In genomic region chr1:9112961-9113880, GRCh38 we compare ENCODE assay signal across 16 cellular contexts. TPM values are rescaled to one million over a fixed set of nuclear protein-coding genes. Genes with fewer than 3 reads are reported as not detected.
DNase-seq lines count a peak whose midpoint lies in the region; ATAC-seq, FAIRE-seq and TF ChIP-seq lines count a peak whose summit lies in the region.
"Had no signal": no experiment of that assay in that cellular context is flagged by ENCODE, and none has a peak within 500 bp of the region (broad histone marks: within the 10 kb centered on the region; RNA-seq: fewer than 3 reads in every experiment).

No MANE protein-coding gene starts in this region.

- no peak overlapping the region for H3K4me3 Mint-ChIP-seq in T-helper 2 cell treated with Interferon-gamma antibody and Interleukin-4, amounts not matched to agents 5 μg/mL and 100 μg/mL, for 36 hours
- H3K4me3 Mint-ChIP-seq: activated naive CD4-positive, alpha-beta T cell treated with anti-CD3 and anti-CD28 coated beads, Interleukin-2, amount 50 U/mL, for 24 hours; naive thymus-derived CD8-positive, alpha-beta T cell had no signal

- H3K4me1 ChIP-seq in DND-41 (ENCODE audit: insufficient read depth, low read length) = peaks cover 3% of the 10 kb centered on the region; the same call in 1 of the 2 replicates
- no peaks in the 10 kb centered on the region; a peak in 2 of 7 replicates for H3K4me1 ChIP-seq in H1 (replicated peaks in 1 of 4; ENCODE audit: control insufficient read depth in 3 of 4, insufficient read depth in 4 of 4, low read length in 3 of 4)
- H3K4me1 ChIP-seq in neuronal stem cell (ENCODE audit: control insufficient read depth in 2 of 2, insufficient read depth in 1 of 2, low read depth in 1 of 2, low read length in 2 of 2) = peaks cover 0 to 3% of the 10 kb centered on the region in 2 donors

- no peak overlapping the region for H3K18ac ChIP-seq in H1 (ENCODE audit: extremely low read depth, low read length)
- peak overlapping the region; percentile 90 for H3K18ac ChIP-seq in neuronal stem cell (ENCODE audit: low read length)

- no peak overlapping the region for H3K56ac ChIP-seq in H1 (replicated peaks; ENCODE audit: insufficient read length, low read depth, low read length)

- no peak for FAIRE-seq in H1 (lab: Jason Lieb, UNC)
- FAIRE-seq: endometrium, GM12878 had no signal

- TF ChIP-seq POLR2A in H1 (IDR thresholded peaks at IDR 0.05; ENCODE audit: control extremely low read depth in 1 of 2, low read depth in 2 of 2, low read length in 2 of 2) = no peak

- no peaks in the 10 kb centered on the region for H3K27me3 Mint-ChIP-seq in T-helper 2 cell treated with Interferon-gamma antibody and Interleukin-4, amounts not matched to agents 5 μg/mL and 100 μg/mL, for 36 hours (ENCODE audit: low read depth)
- H3K27me3 Mint-ChIP-seq: activated naive CD4-positive, alpha-beta T cell treated with anti-CD3 and anti-CD28 coated beads, Interleukin-2, amount 50 U/mL, for 24 hours; naive thymus-derived CD8-positive, alpha-beta T cell had no signal

- no peak for TF ChIP-seq CTCF in DND-41 (IDR thresholded peaks at IDR 0.05; ENCODE audit: borderline replicate concordance, extremely low read depth, low read length, poor library complexity, severe bottlenecking)
- TF ChIP-seq CTCF in H1 (IDR thresholded peaks at IDR 0.05; ENCODE audit: control extremely low read depth in 1 of 3, insufficient read depth in 1 of 3, low read depth in 1 of 3, low read length in 3 of 3) = no peak

- no peak overlapping the region for H4K5ac ChIP-seq in H1 (ENCODE audit: insufficient read length, low read depth, low read length)

- no peak for ATAC-seq in DND-41 (ENCODE audit: insufficient read depth, low read depth)
- ATAC-seq: GM12878; left lung; naive thymus-derived CD8-positive, alpha-beta T cell had no signal

- H4K91ac ChIP-seq in H1 (replicated peaks; ENCODE audit: insufficient read length, low read length) (no peak overlapping the region), neuronal stem cell (ENCODE audit: low read depth, low read length, poor library complexity) (peak overlapping the region; percentile 24)

- H3K79me1 ChIP-seq in H1 (ENCODE audit: low read depth, low read length) = no peaks in the 10 kb centered on the region
- H3K79me1 ChIP-seq in neuronal stem cell (ENCODE audit: low read depth, low read length) = no peaks in the 10 kb centered on the region

- no peaks in the 10 kb centered on the region for H3K9me3 Mint-ChIP-seq in T-helper 2 cell treated with Interferon-gamma antibody and Interleukin-4, amounts not matched to agents 5 μg/mL and 100 μg/mL, for 36 hours
- H3K9me3 Mint-ChIP-seq: activated naive CD4-positive, alpha-beta T cell treated with anti-CD3 and anti-CD28 coated beads, Interleukin-2, amount 50 U/mL, for 24 hours; naive thymus-derived CD8-positive, alpha-beta T cell had no signal

- H2BK120ac ChIP-seq in H1 (replicated peaks; ENCODE audit: low read depth, low read length) = no peak overlapping the region
- no peak overlapping the region for H2BK120ac ChIP-seq in neuronal stem cell (ENCODE audit: low read depth, low read length)

- H3K14ac ChIP-seq in H1 (ENCODE audit: insufficient read length) = no peak overlapping the region
- H3K14ac ChIP-seq in neuronal stem cell (ENCODE audit: low read length) = no peak overlapping the region

- no peaks in the 10 kb centered on the region for H3K27me3 ChIP-seq in DND-41 (ENCODE audit: insufficient read depth, low read length, poor library complexity)
- H3K27me3 ChIP-seq in H1 (replicated peaks in 1 of 4; ENCODE audit: control insufficient read depth in 3 of 4, extremely low read depth in 1 of 4, insufficient read depth in 3 of 4, low read length in 3 of 4) = no peaks in the 10 kb centered on the region
- H3K27me3 ChIP-seq in neuronal stem cell (ENCODE audit: control insufficient read depth in 3 of 3, insufficient read depth in 3 of 3, low read depth in 1 of 3, low read length in 3 of 3) = peaks cover 0 to 16% (median 0%) of the 10 kb centered on the region in 3 experiments
- H3K27me3 ChIP-seq: left lung, thyroid gland had no signal

- no peak for TF ChIP-seq RAD21 in H1 (IDR thresholded peaks at IDR 0.05 in 1 of 2, conservative IDR thresholded peaks at IDR 0.05 in 1 of 2; ENCODE audit: low read depth in 2 of 2, low read length in 2 of 2)

- WGBS in H1 (ENCODE audit: extremely low coverage in 1 of 2, insufficient coverage in 1 of 2, insufficient read length in 1 of 2, insufficient replicate concordance in 2 of 2, low coverage in 1 of 2, low lambda C conversion rate in 2 of 2, missing lambda C conversion rate in 1 of 2), 2 experiments = 86% methylated on average over 13 of the region's 13 CpGs; no CpG with 5 or more reads in 1 of the 2 experiments
- no CpG with 5 or more reads among the region's 13 CpGs for WGBS in neuronal stem cell (ENCODE audit: extremely low coverage in 2 of 2, insufficient read length in 2 of 2, insufficient replicate concordance in 1 of 2), 2 donors

- H2BK5ac ChIP-seq in H1 (ENCODE audit: low read depth, low read length) (peak overlapping the region; percentile 21; the same call in 1 of the 2 replicates), neuronal stem cell (ENCODE audit: low read length) (no peak overlapping the region)

- no peak overlapping the region for H3K4ac ChIP-seq in H1 (replicated peaks; ENCODE audit: insufficient read length, low read depth, low read length)
- H3K4ac ChIP-seq in neuronal stem cell (ENCODE audit: low read length) = peak overlapping the region; percentile 53

- H3K4me3 ChIP-seq in DND-41 (ENCODE audit: low read depth in 1 of 2, low read length in 2 of 2) (no peak overlapping the region), H1 (ENCODE audit: extremely low read depth in 1 of 4, insufficient read depth in 2 of 4, low read depth in 3 of 4, low read length in 4 of 4) (no peak overlapping the region), neuronal stem cell (ENCODE audit: low read length in 2 of 2) (peak overlapping the region in 1 of 2 donors; percentile 26)
- H3K4me3 ChIP-seq: GM12878, left lung, thyroid gland had no signal

- H3K79me2 ChIP-seq in DND-41 (ENCODE audit: insufficient read depth, low read length) = no peaks in the 10 kb centered on the region
- no peaks in the 10 kb centered on the region for H3K79me2 ChIP-seq in H1 (ENCODE audit: control insufficient read depth in 1 of 2, insufficient read depth in 2 of 2, low read length in 2 of 2)

- H3K4me2 ChIP-seq in DND-41 (ENCODE audit: insufficient read depth, low read length) (no peak overlapping the region), H1 (ENCODE audit: insufficient read depth in 1 of 2, low read depth in 2 of 2, low read length in 2 of 2) (no peak overlapping the region), neuronal stem cell (ENCODE audit: insufficient read depth, low read length, poor library complexity, severe bottlenecking) (no peak overlapping the region)

- 0 out of 2 replicates have a peak overlapping the region, but pooled peaks have one; percentile 22 for H3K27ac ChIP-seq in DND-41 (ENCODE audit: low read length)
- no peak overlapping the region for H3K27ac ChIP-seq in H1 (ENCODE audit: low read depth, low read length)
- no peak overlapping the region for H3K27ac ChIP-seq in neuronal stem cell (replicated peaks; ENCODE audit: low read length)
- H3K27ac ChIP-seq: C4-2B, left lung, thyroid gland had no signal

- H2BK20ac ChIP-seq in H1 (ENCODE audit: low read length) = no peak overlapping the region

- H3K23me2 ChIP-seq in H1 (ENCODE audit: low read depth, low read length) = no peaks in the 10 kb centered on the region

- H2AK5ac ChIP-seq in H1 (ENCODE audit: low read depth, low read length) = no peak overlapping the region
- peak overlapping the region; percentile 35 for H2AK5ac ChIP-seq in neuronal stem cell (ENCODE audit: low read depth, low read length)

- H3K23ac ChIP-seq in H1 (ENCODE audit: insufficient read length) = no peak overlapping the region
- H3K23ac ChIP-seq in neuronal stem cell (ENCODE audit: low read depth, low read length, poor library complexity) = peak overlapping the region; percentile 73

- no peaks in the 10 kb centered on the region for H4K20me1 ChIP-seq in DND-41 (ENCODE audit: insufficient read depth, low read length)
- peaks cover 0 to 4% of the 10 kb centered on the region in 2 experiments for H4K20me1 ChIP-seq in H1 (replicated peaks in 1 of 2; ENCODE audit: control insufficient read depth in 1 of 2, insufficient read depth in 2 of 2, low read length in 2 of 2)

- no peak overlapping the region for H2BK12ac ChIP-seq in H1 (ENCODE audit: low read depth, low read length)
- no peak overlapping the region for H2BK12ac ChIP-seq in neuronal stem cell (ENCODE audit: low read length)

- POLR2A ChIA-PET in H1 (lab: Charles Lee; ENCODE audit: partially characterized antibody) = no interaction called here

- TF ChIP-seq EP300 in H1 (IDR thresholded peaks at IDR 0.05; ENCODE audit: borderline replicate concordance in 1 of 2, low read depth in 2 of 2, low read length in 2 of 2) = no peak

- H3K36me3 Mint-ChIP-seq in T-helper 2 cell treated with Interferon-gamma antibody and Interleukin-4, amounts not matched to agents 5 μg/mL and 100 μg/mL, for 36 hours (ENCODE audit: low read depth) = no peaks in the 10 kb centered on the region
- H3K36me3 Mint-ChIP-seq: activated naive CD4-positive, alpha-beta T cell treated with anti-CD3 and anti-CD28 coated beads, Interleukin-2, amount 50 U/mL, for 24 hours had no signal

- no peak overlapping the region for H2AFZ ChIP-seq in DND-41 (ENCODE audit: low read depth, low read length)
- no peak overlapping the region for H2AFZ ChIP-seq in H1 (ENCODE audit: low read length)
- no peak overlapping the region for H2AFZ ChIP-seq in neuronal stem cell (ENCODE audit: low read length)

- H2BK15ac ChIP-seq in H1 (ENCODE audit: low read length) = 0 out of 2 replicates have a peak overlapping the region, but pooled peaks have one; percentile 1
- H2BK15ac ChIP-seq in neuronal stem cell (ENCODE audit: low read length) = peak overlapping the region; percentile 6

- H3K27ac Mint-ChIP-seq in T-helper 2 cell treated with Interferon-gamma antibody and Interleukin-4, amounts not matched to agents 5 μg/mL and 100 μg/mL, for 36 hours = no peak overlapping the region

- H3K4me1 Mint-ChIP-seq in T-helper 2 cell treated with Interferon-gamma antibody and Interleukin-4, amounts not matched to agents 5 μg/mL and 100 μg/mL, for 36 hours (ENCODE audit: low read depth) = peaks cover 8% of the 10 kb centered on the region
- H3K4me1 Mint-ChIP-seq: activated naive CD4-positive, alpha-beta T cell treated with anti-CD3 and anti-CD28 coated beads, Interleukin-2, amount 50 U/mL, for 24 hours had no signal

- DNase-seq in DND-41 (no peak), NCI-H345 (lab: John Stamatoyannopoulos, UW) (peak; percentile 64), H1 (ENCODE audit: low read depth in 1 of 2, low spot score in 2 of 2) (no peak), neuronal stem cell (ENCODE audit: low spot score) (no peak), AG08395 (ENCODE audit: low spot score) (no peak), epidermal melanocyte (ENCODE audit: insufficient read length, low spot score) (no peak)
- DNase-seq in T-helper 2 cell treated with Interferon-gamma antibody and Interleukin-4, amounts not matched to agents 5 μg/mL and 100 μg/mL, for 36 hours (ENCODE audit: low spot score) = no peak
- DNase-seq: central memory CD4-positive, alpha-beta T cell; left lung; naive thymus-derived CD8-positive, alpha-beta T cell; NCI-H2081 treated with DMSO at 0.1 percent for 48 hours; thyroid gland had no signal

- H3K9me3 ChIP-seq in DND-41 (ENCODE audit: insufficient read depth, low read length, severe bottlenecking) (no peaks in the 10 kb centered on the region), H1 (ENCODE audit: insufficient read depth in 2 of 2, low read depth in 1 of 2, low read length in 1 of 2) (no peaks in the 10 kb centered on the region), neuronal stem cell (replicated peaks in 1 of 2; ENCODE audit: control insufficient read depth in 2 of 2, insufficient read depth in 1 of 2, low read depth in 1 of 2, low read length in 2 of 2) (no peaks in the 10 kb centered on the region)
- H3K9me3 ChIP-seq: left lung, thyroid gland had no signal

- H4K8ac ChIP-seq in H1 (ENCODE audit: extremely low read depth, insufficient read depth, low read length) (no peak overlapping the region), neuronal stem cell (ENCODE audit: low read depth, low read length) (no peak overlapping the region)

- H3K36me3 ChIP-seq in DND-41 (ENCODE audit: insufficient read depth, low read length) (no peaks in the 10 kb centered on the region; the same call in 1 of the 2 replicates), H1 (ENCODE audit: control insufficient read depth in 2 of 4, insufficient read depth in 4 of 4, low read length in 3 of 4) (no peaks in the 10 kb centered on the region), neuronal stem cell (replicated peaks in 1 of 2; ENCODE audit: control insufficient read depth in 2 of 2, insufficient read depth in 2 of 2, low read length in 2 of 2) (no peaks in the 10 kb centered on the region)

- no peak overlapping the region for H3K9ac ChIP-seq in DND-41 (ENCODE audit: low read depth, low read length)
- H3K9ac ChIP-seq in H1 (replicated peaks in 1 of 4; ENCODE audit: extremely low read depth in 1 of 4, low read depth in 3 of 4, low read length in 3 of 4) = no peak overlapping the region
- peak overlapping the region; percentile 44 for H3K9ac ChIP-seq in neuronal stem cell (ENCODE audit: low read depth, low read length, poor library complexity)

- CTCF ChIA-PET in H1 (lab: Charles Lee; ENCODE audit: partially characterized antibody) = interaction anchor here (1.2 to 3.0 kb wide), 3 partner anchors 8 to 154 kb away, joined by 3 to 21 read pairs (median 4); no protein-coding TSS in a partner anchor

RNA-seq across cellular contexts. Expression of gene GPR157, which starts 15.7 kb away (rescaled TPM):
- 9.8 and 11.0 TPM in 2 replicates for total RNA-seq in H1 (2021; fragmentation: NEBNext Ultra II Directional; extraction: Animal tissue kit (Norgen Biotek cat#: 25700))
- 1.0 and 17.5 TPM in 2 replicates for polyA plus RNA-seq in H1 (2011; rRNA removed)
- 0.96 TPM for polyA plus RNA-seq in H1 (2011; cell fraction: cytosol; rRNA removed)
- 1.7 TPM for polyA plus RNA-seq in H1 (2011; cell fraction: nucleus; rRNA removed)
- polyA plus RNA-seq in H1 (2012, experiment 1 of 2) = 1.3 to 13.1 TPM (median 7.2 TPM) in 4 replicates
- polyA plus RNA-seq in H1 (2012, experiment 2 of 2) = 28.8 TPM
- 1.3 TPM for polyA plus RNA-seq in H1 (2013, experiment 1 of 2)
- polyA plus RNA-seq in H1 (2013, experiment 2 of 2) = 4.2 TPM
- 1.0 and 2.2 TPM in 2 replicates for polyA minus RNA-seq in H1 (2011; rRNA and poly(A)+ RNA removed)
- polyA minus RNA-seq in H1 (2011; cell fraction: cytosol; rRNA and poly(A)+ RNA removed) = 5.6 TPM
- 3.2 TPM for polyA minus RNA-seq in H1 (2011; cell fraction: nucleus; rRNA and poly(A)+ RNA removed)
- polyA plus RNA-seq in neuronal stem cell (2013, experiment 1 of 2) = 2.3 TPM
- 6.1 TPM for polyA plus RNA-seq in neuronal stem cell (2013, experiment 2 of 2)

RNA-seq across cellular contexts. Expression of gene SLC2A5, which starts 43.8 kb away (rescaled TPM):
- not detected in 2 replicates for total RNA-seq in H1 (2021; fragmentation: NEBNext Ultra II Directional; extraction: Animal tissue kit (Norgen Biotek cat#: 25700))
- 0.12 and 0.14 TPM in 2 replicates for polyA plus RNA-seq in H1 (2011; rRNA removed)
- 0.12 TPM for polyA plus RNA-seq in H1 (2011; cell fraction: cytosol; rRNA removed)
- 0.27 TPM for polyA plus RNA-seq in H1 (2011; cell fraction: nucleus; rRNA removed)
- 0.06 to 0.08 TPM (median 0.08 TPM) in 3 of 4 replicates, not detected in the other for polyA plus RNA-seq in H1 (2012, experiment 1 of 2)
- not detected for polyA plus RNA-seq in H1 (2012, experiment 2 of 2)
- polyA plus RNA-seq in H1 (2013, experiment 1 of 2) = 0.06 TPM
- polyA plus RNA-seq in H1 (2013, experiment 2 of 2) = 0.04 TPM
- 0.03 and 0.07 TPM in 2 replicates for polyA minus RNA-seq in H1 (2011; rRNA and poly(A)+ RNA removed)
- not detected for polyA minus RNA-seq in H1 (2011; cell fraction: cytosol; rRNA and poly(A)+ RNA removed)
- polyA minus RNA-seq in H1 (2011; cell fraction: nucleus; rRNA and poly(A)+ RNA removed) = 0.10 TPM
- polyA plus RNA-seq in neuronal stem cell (2013, experiment 1 of 2) = not detected
- polyA plus RNA-seq in neuronal stem cell (2013, experiment 2 of 2) = not detected
- polyA plus RNA-seq: naive thymus-derived CD8-positive, alpha-beta T cell had no signal
